In genomic region chr20:32536861-32537656, GRCh38 we compare ENCODE assay signal across 8 cellular contexts. TPM values are rescaled to one million over a fixed set of nuclear protein-coding genes. Genes with fewer than 3 reads are reported as not detected.
DNase-seq lines count a peak whose midpoint lies in the region; ATAC-seq and FAIRE-seq lines count a peak whose summit lies in the region.

No MANE protein-coding gene starts in this region.

- peak overlapping the region; percentile 91 for H3K4me3 Mint-ChIP-seq in activated naive CD8-positive, alpha-beta T cell

- no peak overlapping the region for H3K27ac ChIP-seq in iPS-18a (ENCODE audit: low read length)

- H3K27me3 Mint-ChIP-seq in activated naive CD8-positive, alpha-beta T cell: no peaks in the 10 kb centered on the region

- H3K27me3 ChIP-seq in iPS-18a (ENCODE audit: control insufficient read depth, insufficient read depth, low read length) (peaks cover 43% of the 10 kb centered on the region), MG63 (no peaks in the 10 kb centered on the region)

- H3K36me3 Mint-ChIP-seq in activated naive CD8-positive, alpha-beta T cell: peaks cover 3% of the 10 kb centered on the region

- H3K36me3 ChIP-seq in iPS-18a (ENCODE audit: control insufficient read depth, low read depth, low read length) (no peaks in the 10 kb centered on the region), MG63 (no peaks in the 10 kb centered on the region)

- no peak for FAIRE-seq in RCC 7860 (lab: Jason Lieb, UNC)

- H3K4me3 ChIP-seq in iPS-18a (ENCODE audit: low read length) (peak overlapping the region; percentile 44), MG63 (no peak overlapping the region)

- peaks cover 86% of the 10 kb centered on the region for H3K4me1 Mint-ChIP-seq in activated naive CD8-positive, alpha-beta T cell (ENCODE audit: low read depth)

- H3K9ac ChIP-seq in iPS-18a (ENCODE audit: low read length): no peak overlapping the region

- peak overlapping the region; percentile 94 for H3K27ac Mint-ChIP-seq in activated naive CD8-positive, alpha-beta T cell

- H3K9me3 ChIP-seq in iPS-18a (ENCODE audit: control insufficient read depth, low read depth, low read length) (no peaks in the 10 kb centered on the region), MG63 (no peaks in the 10 kb centered on the region)

- no peaks in the 10 kb centered on the region for H3K9me3 Mint-ChIP-seq in activated naive CD8-positive, alpha-beta T cell (ENCODE audit: low read depth)

- DNase-seq in HuH-7.5 (ENCODE audit: low spot score) (peak; percentile 62), RPMI8226 (peak; percentile 95), RCC 7860 (ENCODE audit: low spot score) (no peak), MG63 (no peak)
- DNase-seq in stimulated activated CD4-positive, alpha-beta T cell treated with anti-CD3 and anti-CD28 coated beads, Interleukin-2, amount 100 ng/mL, for 4 hours (ENCODE audit: low read depth): peak; percentile 40

- peak; percentile 21 for ATAC-seq in GM18498 (IDR thresholded peaks at IDR 0.05; ENCODE audit: unreplicated experiment)

- H3K4me1 ChIP-seq in iPS-18a (ENCODE audit: control insufficient read depth, low read depth, low read length): peaks cover 14% of the 10 kb centered on the region

RNA-seq across cellular contexts. Expression of gene NOL4L, which starts 48.1 kb away (rescaled TPM):
- total RNA-seq in MG63 (2014; rRNA removed; shearing (Covaris generic); ENCODE audit: low replicate concordance): 1.3 and 1.8 TPM in 2 replicates

Comparison
In these comparisons a context has a peak if more than half of its experiments do, and no peak if none do; other contexts are left out.
1. DNase-seq: peak in HuH-7.5 (single experiment), RPMI8226 (single experiment) and stimulated activated CD4-positive, alpha-beta T cell treated with anti-CD3 and anti-CD28 coated beads, Interleukin-2, amount 100 ng/mL, for 4 hours (single experiment); none in RCC 7860 (single experiment) and MG63 (single experiment).